ENCODE assay signal across 8 cellular contexts in the genomic region with DNA sequence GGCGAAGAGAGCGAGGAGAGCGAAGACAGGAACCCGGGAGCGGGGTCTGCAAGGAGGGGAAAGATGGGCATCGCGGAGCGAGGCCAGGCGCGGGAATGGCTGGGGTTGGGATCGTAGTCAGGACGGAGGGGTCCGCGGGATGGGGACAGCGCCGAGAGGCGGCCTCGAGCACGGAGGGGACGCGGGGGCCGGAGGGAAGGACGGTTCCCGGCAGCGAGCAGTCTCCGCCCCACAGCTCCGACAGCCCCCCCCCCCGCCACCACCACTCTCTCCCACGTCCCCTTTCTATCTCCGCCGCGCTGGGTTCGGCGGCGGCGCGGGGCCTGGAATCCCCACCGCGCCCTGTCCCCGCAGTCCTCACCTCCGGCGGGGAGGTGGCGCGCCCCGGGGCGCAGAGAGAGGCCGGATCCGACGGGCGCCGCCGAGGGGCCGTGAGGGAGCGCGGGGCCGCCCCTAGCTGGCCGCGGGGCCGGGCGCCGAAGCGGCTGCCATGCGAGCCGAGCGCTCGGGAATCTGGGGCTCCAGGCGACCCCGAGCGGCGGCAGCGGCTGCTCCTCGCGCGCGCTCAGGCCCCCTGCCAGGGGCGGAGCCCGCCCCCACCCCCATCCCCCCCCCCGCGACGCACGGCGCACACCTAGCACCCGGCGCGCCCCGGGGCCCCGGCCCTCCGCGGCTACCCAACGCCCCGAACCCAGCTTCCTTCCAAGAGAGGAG. TPM values are rescaled to one million over a fixed set of nuclear protein-coding genes. Genes with fewer than 3 reads are reported as not detected.
DNase-seq lines count a peak whose midpoint lies in the region; ATAC-seq, FAIRE-seq and TF ChIP-seq lines count a peak whose summit lies in the region.

A gene with protein sequence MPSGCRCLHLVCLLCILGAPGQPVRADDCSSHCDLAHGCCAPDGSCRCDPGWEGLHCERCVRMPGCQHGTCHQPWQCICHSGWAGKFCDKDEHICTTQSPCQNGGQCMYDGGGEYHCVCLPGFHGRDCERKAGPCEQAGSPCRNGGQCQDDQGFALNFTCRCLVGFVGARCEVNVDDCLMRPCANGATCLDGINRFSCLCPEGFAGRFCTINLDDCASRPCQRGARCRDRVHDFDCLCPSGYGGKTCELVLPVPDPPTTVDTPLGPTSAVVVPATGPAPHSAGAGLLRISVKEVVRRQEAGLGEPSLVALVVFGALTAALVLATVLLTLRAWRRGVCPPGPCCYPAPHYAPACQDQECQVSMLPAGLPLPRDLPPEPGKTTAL (minus strand): TSS at position 515 of the 714 bp plus-strand sequence. CDS start 723 bp downstream, outside the sequence.

- H3K4me1 ChIP-seq in A673 (ENCODE audit: insufficient read depth, low read length, poor library complexity, severe bottlenecking) = peaks cover 10% of the 10 kb centered on the region
- H3K4me1 ChIP-seq in SJSA1 (replicated peaks) = peaks cover 18% of the 10 kb centered on the region
- no peaks in the 10 kb centered on the region for H3K4me1 ChIP-seq in iPS-20b (ENCODE audit: insufficient read depth, low read length)

- peaks cover 23% of the 10 kb centered on the region for H3K4me1 Mint-ChIP-seq in brain

- H3K27me3 Mint-ChIP-seq in brain = peaks cover 26% of the 10 kb centered on the region

- no TSS peak for BruUV-seq in A673 (replicated peaks; lab: Mats Ljungman, UMichigan)

- H3K36me3 ChIP-seq in A673 (ENCODE audit: insufficient read depth, low read length, poor library complexity, severe bottlenecking) (peaks cover 2% of the 10 kb centered on the region), SJSA1 (peaks cover 14% of the 10 kb centered on the region), iPS-20b (ENCODE audit: insufficient read depth, low read depth, low read length) (peaks cover 3% of the 10 kb centered on the region; the same call in 1 of the 2 replicates)

- no peaks in the 10 kb centered on the region for H3K9me3 Mint-ChIP-seq in brain

- H3K9me3 ChIP-seq in A673 (ENCODE audit: low read depth, low read length, poor library complexity, severe bottlenecking) (no peaks in the 10 kb centered on the region), SJSA1 (replicated peaks) (no peaks in the 10 kb centered on the region), iPS-20b (ENCODE audit: insufficient read depth, low read depth, low read length) (no peaks in the 10 kb centered on the region)

- CTCF ChIA-PET in A673 (lab: Charles Lee) = interaction anchor here (0.6 to 2.0 kb wide), 3 partner anchors 25 to 55 kb away, joined by 3 to 10 read pairs (median 4); a partner anchor contains a TSS

- intact Hi-C loops in A673 (cut with micrococcal nuclease; ENCODE audit: unreplicated experiment) = no loop called here

- no peak within 1 kb of the TSS for H3K27ac ChIP-seq in A673 (ENCODE audit: low read depth, low read length, poor library complexity, severe bottlenecking)
- no peak within 1 kb of the TSS for H3K27ac ChIP-seq in SJSA1
- no peak within 1 kb of the TSS for H3K27ac ChIP-seq in iPS-20b (ENCODE audit: low read length)

- H3K4me3 ChIP-seq in A673 (ENCODE audit: low read depth, low read length, poor library complexity, severe bottlenecking) (peak within 1 kb of the TSS; percentile 47), SJSA1 (peak within 1 kb of the TSS; percentile 35), iPS-20b (ENCODE audit: low read length) (peak within 1 kb of the TSS; percentile 64; the same call in 1 of the 2 replicates)

- peak within 1 kb of the TSS; percentile 87 to 92 (median 90) for H3K4me3 Mint-ChIP-seq in brain

- ATAC-seq in HG02938 (IDR thresholded peaks at IDR 0.05; ENCODE audit: unreplicated experiment) (no peak), GM18909 (IDR thresholded peaks at IDR 0.05; ENCODE audit: poor library complexity, unreplicated experiment) (no peak)

- H3K27me3 ChIP-seq in A673 (replicated peaks; ENCODE audit: insufficient read depth, low read depth, low read length, poor library complexity) (no peaks in the 10 kb centered on the region), SJSA1 (replicated peaks) (peaks cover 31% of the 10 kb centered on the region), iPS-20b (ENCODE audit: insufficient read depth, low read length) (peaks cover 49% of the 10 kb centered on the region)

- peaks cover 8% of the 10 kb centered on the region for H3K36me3 Mint-ChIP-seq in brain

- no peak for FAIRE-seq in GM19239 (lab: Jason Lieb, UNC)

- H3K9ac ChIP-seq in iPS-20b (ENCODE audit: low read depth, low read length) = no peak within 1 kb of the TSS

- TF ChIP-seq CTCF in A673 (conservative IDR thresholded peaks at IDR 0.05; ENCODE audit: low read depth, low read length) (no peak), brain (conservative IDR thresholded peaks at IDR 0.05) (no peak)

- POLR2A ChIA-PET in A673 (lab: Charles Lee; ENCODE audit: low non-redundant PET) = no interaction called here

- DNase-seq in A673 (ENCODE audit: low spot score) = peak; percentile 36
- peak; percentile 60 for DNase-seq in GM19239 (ENCODE audit: insufficient read length, low spot score)
- DNase-seq in SJSA1 (ENCODE audit: low read depth in 1 of 2, low spot score in 2 of 2) = no peak
- peak; percentile 42 for DNase-seq in stimulated activated CD4-positive, alpha-beta T cell treated with anti-CD3 and anti-CD28 coated beads, Interleukin-4, amount 100 ng/mL, for 1 hour

- peak within 1 kb of the TSS; percentile 70 to 99 (median 90) for H3K27ac Mint-ChIP-seq in brain

RNA-seq across cellular contexts. Expression of the gene that starts here (rescaled TPM):
- total RNA-seq in A673 (2021) = 0.37 and 0.67 TPM in 2 replicates
- 0.16 TPM in 1 of 2 replicates, not detected in the other for total RNA-seq in SJSA1 (2014; rRNA removed; shearing (Covaris generic))
- 1.9 TPM for polyA plus RNA-seq in brain (ENCODE audit: insufficient read depth, low read depth, low replicate concordance)

Comparison
In these comparisons a context has a peak if more than half of its experiments do, and no peak if none do; other contexts are left out.
1. Peak in DNase-seq and H3K4me3 ChIP-seq in A673; RNA of the gene not detected or under 1 TPM.
2. DNase-seq: peak in GM19239 (single experiment) and stimulated activated CD4-positive, alpha-beta T cell treated with anti-CD3 and anti-CD28 coated beads, Interleukin-4, amount 100 ng/mL, for 1 hour (single experiment); none in SJSA1 (0 of 2).
3. Peak in every context shown above with its lines, with median percentiles within 50 percentile points of each other: H3K4me3 ChIP-seq.